In the genomic region with DNA sequence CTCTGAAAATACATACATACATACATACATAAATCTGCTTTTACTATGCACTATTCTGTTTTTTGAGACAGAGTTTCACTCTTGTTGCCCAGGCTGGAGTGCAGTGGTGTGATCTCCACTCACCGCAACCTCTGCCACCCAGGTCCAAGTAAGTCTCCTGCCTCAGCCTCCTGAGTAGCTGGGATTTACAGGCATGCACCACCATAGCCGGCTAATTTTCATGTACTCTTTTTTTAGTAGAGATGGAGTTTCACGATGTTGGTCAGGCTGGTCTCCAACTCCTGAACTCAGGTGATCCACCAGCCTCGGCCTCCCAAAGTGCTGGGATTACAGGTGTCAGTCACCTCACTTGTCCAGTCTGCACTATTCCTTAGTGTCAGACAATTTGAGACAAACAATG, we compare ENCODE assay signal across 14 cellular contexts. TPM values are rescaled to one million over a fixed set of nuclear protein-coding genes. Genes with fewer than 3 reads are reported as not detected.
"Had no signal": no experiment of that assay in that cellular context is flagged by ENCODE, and none has a peak within 500 bp of the region (broad histone marks: within the 10 kb centered on the region; RNA-seq: fewer than 3 reads in every experiment).

No MANE protein-coding gene starts in this region.

RNA-seq across cellular contexts. Expression of a gene that starts 20.5 kb away (rescaled TPM):
- total RNA-seq: cerebellum, dermis blood vessel endothelial cell, esophagus mucosa, gastrocnemius medialis, glomerular endothelial cell, heart right ventricle, kidney epithelial cell, left cardiac atrium, left lung, left ventricle myocardium superior, lower lobe of right lung, lung microvascular endothelial cell, mononuclear cell, mucosa of gallbladder had no signal
